20 cellular contexts compared by ENCODE assay signal in genomic region chr2:44706584-44707553, GRCh38.
A peak's percentile ranks its signal among the peaks of the same experiment; 100 is the strongest.
DNase-seq lines count a peak whose midpoint lies in the region; ATAC-seq and TF ChIP-seq lines count a peak whose summit lies in the region.
"Had no signal": no experiment of that assay in that cellular context is flagged by ENCODE, and none has a peak within 500 bp of the region (broad histone marks: within the 10 kb centered on the region; RNA-seq: fewer than 3 reads in every experiment).

No MANE protein-coding gene starts in this region.

- POLR2A ChIA-PET in WTC11 (lab: Charles Lee) = interaction anchor here (0.7 kb wide), 1 partner anchor 16 kb away, joined by 4 read pairs; no protein-coding TSS in a partner anchor

- H3K4me1 Mint-ChIP-seq in WTC11 = peaks cover 47% of the 10 kb centered on the region
- H3K4me1 Mint-ChIP-seq in neural progenitor cell = peaks cover 52% of the 10 kb centered on the region
- H3K4me1 Mint-ChIP-seq in activated naive CD4-positive, alpha-beta T cell treated with anti-CD3 and anti-CD28 coated beads for 36 hours (ENCODE audit: low read depth) = peaks cover 7% of the 10 kb centered on the region

- peak overlapping the region; percentile 26; the same call in 1 of the 2 replicates for H3K27ac Mint-ChIP-seq in WTC11
- H3K27ac Mint-ChIP-seq in neural progenitor cell = no peak overlapping the region
- no peak overlapping the region for H3K27ac Mint-ChIP-seq in activated naive CD4-positive, alpha-beta T cell treated with anti-CD3 and anti-CD28 coated beads for 36 hours
- H3K27ac Mint-ChIP-seq: activated T-cell treated with anti-CD3 and anti-CD28 coated beads, Interleukin-2, amount 50 U/mL, for 72 hours; CD8-positive, alpha-beta memory T cell; T-helper 1 cell treated with Interleukin-12 subunit alpha and Interleukin-12 subunit beta and Interleukin-4 antibody, amounts not matched to agents 30 μg/mL and 1 μg/mL, for 36 hours had no signal

- H3K9me3 ChIP-seq in HUES64 (ENCODE audit: insufficient read depth, low read depth, low read length) (no peaks in the 10 kb centered on the region), neural progenitor cell (ENCODE audit: low read depth) (no peaks in the 10 kb centered on the region), MM.1S (replicated peaks; ENCODE audit: insufficient read depth, low read length) (no peaks in the 10 kb centered on the region), colonic mucosa (no peaks in the 10 kb centered on the region)
- H3K9me3 ChIP-seq: left lung, stomach had no signal

- H3K27me3 ChIP-seq in HUES64 (ENCODE audit: insufficient read depth, low read length) (no peaks in the 10 kb centered on the region), neural progenitor cell (no peaks in the 10 kb centered on the region), MM.1S (replicated peaks; ENCODE audit: insufficient read depth, low read length) (no peaks in the 10 kb centered on the region), colonic mucosa (no peaks in the 10 kb centered on the region)
- H3K27me3 ChIP-seq: cardiac muscle cell, left lung, stomach had no signal

- H4K20me1 ChIP-seq in neural progenitor cell (ENCODE audit: low read depth) (no peaks in the 10 kb centered on the region), MM.1S (ENCODE audit: insufficient read depth, low read length) (no peaks in the 10 kb centered on the region)

- no peak overlapping the region for H3K4me3 Mint-ChIP-seq in WTC11
- H3K4me3 Mint-ChIP-seq in neural progenitor cell = peak overlapping the region; percentile 54
- no peak overlapping the region for H3K4me3 Mint-ChIP-seq in activated naive CD4-positive, alpha-beta T cell treated with anti-CD3 and anti-CD28 coated beads for 36 hours
- H3K4me3 Mint-ChIP-seq: activated T-cell treated with anti-CD3 and anti-CD28 coated beads, Interleukin-2, amount 50 U/mL, for 72 hours; CD8-positive, alpha-beta memory T cell; T-helper 1 cell treated with Interleukin-12 subunit alpha and Interleukin-12 subunit beta and Interleukin-4 antibody, amounts not matched to agents 30 μg/mL and 1 μg/mL, for 36 hours had no signal

- peaks cover 51% of the 10 kb centered on the region for H3K4me1 ChIP-seq in HUES64 (ENCODE audit: insufficient read depth, low read length)
- H3K4me1 ChIP-seq in neural progenitor cell = peaks cover 79% of the 10 kb centered on the region
- H3K4me1 ChIP-seq in MM.1S (ENCODE audit: low read length) = peaks cover 18% of the 10 kb centered on the region
- no peaks in the 10 kb centered on the region for H3K4me1 ChIP-seq in colonic mucosa
- H3K4me1 ChIP-seq: stomach had no signal

- H3K36me3 ChIP-seq in HUES64 (ENCODE audit: insufficient read depth, low read length) (no peaks in the 10 kb centered on the region), neural progenitor cell (no peaks in the 10 kb centered on the region), MM.1S (replicated peaks; ENCODE audit: insufficient read depth, low read length) (no peaks in the 10 kb centered on the region), colonic mucosa (no peaks in the 10 kb centered on the region)
- H3K36me3 ChIP-seq: cardiac muscle cell, left lung, stomach had no signal

- no peaks in the 10 kb centered on the region for H3K36me3 Mint-ChIP-seq in WTC11
- no peaks in the 10 kb centered on the region for H3K36me3 Mint-ChIP-seq in neural progenitor cell
- peaks cover 2% of the 10 kb centered on the region for H3K36me3 Mint-ChIP-seq in activated naive CD4-positive, alpha-beta T cell treated with anti-CD3 and anti-CD28 coated beads for 36 hours (ENCODE audit: low read depth)

- peak overlapping the region; percentile 42; the same call in 1 of the 2 replicates for H3K27ac ChIP-seq in HUES64 (ENCODE audit: low read depth, low read length)
- peak overlapping the region; percentile 97 for H3K27ac ChIP-seq in neural progenitor cell
- H3K27ac ChIP-seq in MM.1S (ENCODE audit: low read length) = no peak overlapping the region
- no peak overlapping the region for H3K27ac ChIP-seq in colonic mucosa
- H3K27ac ChIP-seq: cardiac muscle cell, left lung, stomach had no signal

- H3K4me2 ChIP-seq in neural progenitor cell (peak overlapping the region; percentile 77), MM.1S (ENCODE audit: low read depth, low read length) (no peak overlapping the region)

- H3K9me3 Mint-ChIP-seq in WTC11 (no peaks in the 10 kb centered on the region), neural progenitor cell (no peaks in the 10 kb centered on the region)
- H3K9me3 Mint-ChIP-seq in activated naive CD4-positive, alpha-beta T cell treated with anti-CD3 and anti-CD28 coated beads for 36 hours = no peaks in the 10 kb centered on the region
- H3K9me3 Mint-ChIP-seq: activated T-cell treated with anti-CD3 and anti-CD28 coated beads, Interleukin-2, amount 50 U/mL, for 72 hours; CD8-positive, alpha-beta memory T cell; T-helper 1 cell treated with Interleukin-12 subunit alpha and Interleukin-12 subunit beta and Interleukin-4 antibody, amounts not matched to agents 30 μg/mL and 1 μg/mL, for 36 hours had no signal

- no peak for TF ChIP-seq CTCF in WTC11 (IDR thresholded peaks at IDR 0.05)
- no peak for TF ChIP-seq CTCF in neural progenitor cell (IDR thresholded peaks at IDR 0.05)
- TF ChIP-seq CTCF in MM.1S (IDR thresholded peaks at IDR 0.05; ENCODE audit: low read length) = no peak
- TF ChIP-seq CTCF in colonic mucosa (IDR thresholded peaks at IDR 0.05) = no peak

- H3K9ac ChIP-seq in HUES64 (ENCODE audit: low read depth, low read length) (no peak overlapping the region), neural progenitor cell (no peak overlapping the region), MM.1S (ENCODE audit: low read length) (no peak overlapping the region), colonic mucosa (ENCODE audit: low read depth in 2 of 2, low read length in 2 of 2) (no peak overlapping the region)

- no peak overlapping the region; the same call in 1 of the 2 replicates for H3K4me3 ChIP-seq in HUES64 (ENCODE audit: low read length)
- peak overlapping the region; percentile 33 for H3K4me3 ChIP-seq in neural progenitor cell
- no peak overlapping the region for H3K4me3 ChIP-seq in MM.1S (ENCODE audit: low read length)
- no peak overlapping the region for H3K4me3 ChIP-seq in colonic mucosa
- H3K4me3 ChIP-seq: cardiac muscle cell, left lung, stomach had no signal

- peak; percentile 53 to 82 for DNase-seq in NCI-H2081 (lab: John Stamatoyannopoulos, UW)
- DNase-seq in WTC11 (ENCODE audit: low spot score) = no peak
- DNase-seq in neural progenitor cell (ENCODE audit: low spot score) = peak; percentile 31
- DNase-seq in MM.1S = no peak
- no peak for DNase-seq in colonic mucosa
- no peak for DNase-seq in activated naive CD4-positive, alpha-beta T cell treated with anti-CD3 and anti-CD28 coated beads for 36 hours
- DNase-seq: activated CD8-positive, alpha-beta memory T cell treated with anti-CD3 and anti-CD28 coated beads for 24 hours; activated T-cell treated with anti-CD3 and anti-CD28 coated beads, Interleukin-2, amount 50 U/mL, for 72 hours; CD8-positive, alpha-beta memory T cell; DND-41; effector CD8-positive, alpha-beta T cell; IMR-90; left lung; NCI-H446 treated with DMSO at 0.1 percent for 48 hours; Right ventricle myocardium superior; stomach had no signal

- H3K27me3 Mint-ChIP-seq in WTC11 (ENCODE audit: low read depth) (no peaks in the 10 kb centered on the region), neural progenitor cell (ENCODE audit: insufficient read depth, low read depth) (peaks cover 9% of the 10 kb centered on the region)
- H3K27me3 Mint-ChIP-seq in activated naive CD4-positive, alpha-beta T cell treated with anti-CD3 and anti-CD28 coated beads for 36 hours (ENCODE audit: low read depth) = no peaks in the 10 kb centered on the region

- intact Hi-C loops in colonic mucosa (cut with DNase I) = no loop called here
- intact Hi-C loops in activated naive CD4-positive, alpha-beta T cell treated with anti-CD3 and anti-CD28 coated beads for 36 hours (cut with micrococcal nuclease) = no loop called here

- H2AFZ ChIP-seq in neural progenitor cell (replicated peaks) (no peak overlapping the region), MM.1S (ENCODE audit: low read length) (no peak overlapping the region)

- H3F3A ChIP-seq in neural progenitor cell (ENCODE audit: low read depth) (peaks cover 81% of the 10 kb centered on the region), MM.1S (ENCODE audit: insufficient read depth, low read length) (peaks cover 19% of the 10 kb centered on the region)

- WGBS in HUES64 = 85% methylated on average over 13 of the region's 13 CpGs

- no peak for ATAC-seq in WTC11
- ATAC-seq: activated T-cell treated with anti-CD3 and anti-CD28 coated beads, Interleukin-2, amount 50 U/mL, for 72 hours; left lung; sciatic nerve had no signal

- H3K9me2 ChIP-seq in MM.1S (replicated peaks; ENCODE audit: insufficient read depth, low read length) = no peaks in the 10 kb centered on the region

- H3K79me2 ChIP-seq in neural progenitor cell (ENCODE audit: low read depth) (peaks cover 3% of the 10 kb centered on the region), MM.1S (ENCODE audit: low read length) (no peaks in the 10 kb centered on the region)

- CTCF ChIA-PET in WTC11 (lab: Charles Lee) = interaction anchor here (0.9 to 3.7 kb wide), 7 partner anchors 11 to 314 kb away, joined by 3 to 21 read pairs (median 5); no protein-coding TSS in a partner anchor
- CTCF ChIA-PET in activated naive CD4-positive, alpha-beta T cell treated with anti-CD3 and anti-CD28 coated beads for 36 hours (lab: Charles Lee) = interaction anchor here (1.1 kb wide), 1 partner anchor 11 kb away, joined by 3 read pairs; no protein-coding TSS in a partner anchor

TF ChIP-seq in WTC11, 78 proteins besides CTCF, POLR2A, EP300 and RAD21:
- TF ChIP-seq CREB1 (CRISPR knock-in tag; IDR thresholded peaks at IDR 0.05) = no peak
- no peak for TF ChIP-seq ZMAT4 (CRISPR knock-in tag; IDR thresholded peaks at IDR 0.05)
- TF ChIP-seq ZNF416 (CRISPR knock-in tag; IDR thresholded peaks at IDR 0.05) = no peak
- TF ChIP-seq ZNF317 (CRISPR knock-in tag; IDR thresholded peaks at IDR 0.05; ENCODE audit: borderline replicate concordance, low read depth) = no peak
- TF ChIP-seq GABPB1 (CRISPR knock-in tag; IDR thresholded peaks at IDR 0.05) = no peak
- TF ChIP-seq NFATC4 (CRISPR knock-in tag; IDR thresholded peaks at IDR 0.05) = no peak
- TF ChIP-seq ZNF671 (CRISPR knock-in tag; IDR thresholded peaks at IDR 0.05) = no peak
- TF ChIP-seq HMGA2 (CRISPR knock-in tag; IDR thresholded peaks at IDR 0.05) = no peak
- TF ChIP-seq CREM (CRISPR knock-in tag; IDR thresholded peaks at IDR 0.05) = no peak
- TF ChIP-seq TP53 (CRISPR knock-in tag; IDR thresholded peaks at IDR 0.05) = no peak

Comparison
In these comparisons a context has a peak if more than half of its experiments do, and no peak if none do; other contexts are left out.
1. H3K27ac ChIP-seq: peak in HUES64 (single experiment) and neural progenitor cell (single experiment); none in MM.1S (single experiment) and colonic mucosa (single experiment).
2. DNase-seq: peak in NCI-H2081 (2 of 2) and neural progenitor cell (single experiment); none in WTC11 (single experiment), MM.1S (single experiment), colonic mucosa (single experiment) and activated naive CD4-positive, alpha-beta T cell treated with anti-CD3 and anti-CD28 coated beads for 36 hours (single experiment).